Comparison of ENCODE assay signal across 9 cellular contexts in the genomic region with DNA sequence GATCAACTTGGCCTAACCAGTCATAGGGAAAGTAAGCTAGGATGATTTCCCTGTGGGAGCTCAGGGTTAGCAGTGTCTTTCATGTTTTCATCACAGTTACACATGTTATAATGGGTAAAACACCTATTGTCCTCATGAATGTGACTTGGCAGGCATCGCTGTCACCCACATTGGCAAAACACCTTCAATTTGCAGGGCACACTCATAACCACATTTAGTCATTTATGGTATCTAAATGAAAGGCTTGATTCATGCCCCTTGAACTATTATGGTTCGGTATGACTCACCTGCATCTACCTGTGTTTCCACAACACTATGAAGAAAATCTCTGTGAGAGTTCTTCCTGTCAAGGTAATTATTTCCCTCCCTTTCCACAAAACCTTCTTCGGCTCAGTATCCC. TPM values are rescaled to one million over a fixed set of nuclear protein-coding genes. Genes with fewer than 3 reads are reported as not detected.
A peak's percentile ranks its signal among the peaks of the same experiment; 100 is the strongest.
DNase-seq lines count a peak whose midpoint lies in the region; ATAC-seq and TF ChIP-seq lines count a peak whose summit lies in the region.
"Had no signal": no experiment of that assay in that cellular context is flagged by ENCODE, and none has a peak within 500 bp of the region (broad histone marks: within the 10 kb centered on the region; RNA-seq: fewer than 3 reads in every experiment).

No MANE protein-coding gene starts in this region.

- no peaks in the 10 kb centered on the region for H3K36me3 ChIP-seq in SJCRH30
- H3K36me3 ChIP-seq in ovary = no peaks in the 10 kb centered on the region

- TF ChIP-seq CTCF in VCaP (conservative IDR thresholded peaks at IDR 0.05) = no peak
- TF ChIP-seq CTCF in ovary (IDR thresholded peaks at IDR 0.05) = no peak

- H3K9me3 ChIP-seq in SJCRH30 (replicated peaks) (no peaks in the 10 kb centered on the region), ovary (no peaks in the 10 kb centered on the region)

- no peak for TF ChIP-seq POLR2A in ovary (IDR thresholded peaks at IDR 0.05)

- H3K4me3 ChIP-seq in SJCRH30 = no peak overlapping the region
- H3K4me3 ChIP-seq in ovary = no peak overlapping the region
- H3K4me3 ChIP-seq: K562 had no signal

- H3K4me1 ChIP-seq in SJCRH30 (peaks cover 20% of the 10 kb centered on the region), ovary (ENCODE audit: insufficient read depth) (peaks cover 2% of the 10 kb centered on the region)

- H3K27ac ChIP-seq in VCaP (peak overlapping the region; percentile 80), SJCRH30 (no peak overlapping the region), ovary (no peak overlapping the region)

- ATAC-seq in GM19035 (IDR thresholded peaks at IDR 0.05; ENCODE audit: unreplicated experiment) = peak; percentile 62
- peak; percentile 53 for ATAC-seq in HG02885 (IDR thresholded peaks at IDR 0.05; ENCODE audit: poor library complexity, unreplicated experiment)

- 74 to 84% (median 76%) methylated on average over 3 of the region's 3 CpGs for WGBS in ovary, 3 donors

- H3K27me3 ChIP-seq in SJCRH30 (no peaks in the 10 kb centered on the region), ovary (no peaks in the 10 kb centered on the region)

- no peak for TF ChIP-seq EP300 in ovary (IDR thresholded peaks at IDR 0.05)

- DNase-seq in stimulated activated CD4-positive, alpha-beta T cell treated with anti-CD3 and anti-CD28 coated beads, Interleukin-15, amount 100 ng/mL, for 48 hours (ENCODE audit: low read depth in 2 of 2) = peak; percentile 25 to 38
- DNase-seq in NCI-H2196 treated with DMSO at 0.1 percent for 48 hours (lab: John Stamatoyannopoulos, UW; ENCODE audit: unreplicated experiment) (no peak), SJCRH30 (no peak), ovary (no peak), ureter (ENCODE audit: low spot score) (no peak)

- intact Hi-C loops in ovary (cut with DNase I) = loop anchor here in 1 of 4 donors (2.0 kb wide), 1 partner anchor 89 kb away; a partner anchor contains a TSS

RNA-seq across cellular contexts. Expression of a gene that starts 49.2 kb away (rescaled TPM):
- 1.4 and 2.0 TPM in 2 replicates for total RNA-seq in SJCRH30 (2014; rRNA removed; shearing (Covaris generic))
- 1 to 10 TPM in 4 of 7 donors, under 1 TPM in 3; 0.38 to 3.2 (median 1.1) TPM for total RNA-seq in ovary
- polyA plus RNA-seq in ovary = 1 to 10 TPM in 1 of 2 donors, under 1 TPM in 1; 0.75 to 3.5 TPM
- 11.5 TPM for total RNA-seq in ureter

Comparison
In these comparisons a context has a peak if more than half of its experiments do, and no peak if none do; other contexts are left out.
1. DNase-seq: peak in stimulated activated CD4-positive, alpha-beta T cell treated with anti-CD3 and anti-CD28 coated beads, Interleukin-15, amount 100 ng/mL, for 48 hours (2 of 2); none in NCI-H2196 treated with DMSO at 0.1 percent for 48 hours (single experiment), SJCRH30 (0 of 2), ovary (0 of 5) and ureter (single experiment).